In genomic region chr12:121802485-121802842, GRCh38 we compare ENCODE assay signal across 8 cellular contexts. TPM values are rescaled to one million over a fixed set of nuclear protein-coding genes. Genes with fewer than 3 reads are reported as not detected.
DNase-seq lines count a peak whose midpoint lies in the region; ATAC-seq lines count a peak whose summit lies in the region.

No MANE protein-coding gene starts in this region.

- peak overlapping the region; percentile 100 for H3K27ac ChIP-seq in substantia nigra (ENCODE audit: low read depth, low read length, poor library complexity, severe bottlenecking)

- peaks cover 31% of the 10 kb centered on the region for H3K4me1 Mint-ChIP-seq in activated T-helper 2 cell treated with anti-CD3 and anti-CD28 coated beads, Interferon-gamma antibody, Interleukin-2, Interleukin-4, amounts not matched to agents 10 μg/mL and 5 μg/mL and 100 μg/mL, durations not matched to agents 14 hours and 24 hours and 36 hours (ENCODE audit: low read depth)
- peaks cover 55 to 67% of the 10 kb centered on the region in 2 donors for H3K4me1 Mint-ChIP-seq in immature natural killer cell

- DNase-seq in SIG-M5 treated with dmso at 0.1 percent for 504 hours (lab: John Stamatoyannopoulos, UW; ENCODE audit: unreplicated experiment) (peak; percentile 61), SIG-M5 (lab: John Stamatoyannopoulos, UW) (no peak), immature natural killer cell (no peak), substantia nigra (lab: John Stamatoyannopoulos, UW) (no peak), NCI-H1048 (lab: John Stamatoyannopoulos, UW) (no peak)
- DNase-seq in activated T-helper 2 cell treated with anti-CD3 and anti-CD28 coated beads, Interferon-gamma antibody, Interleukin-2, Interleukin-4, amounts not matched to agents 10 μg/mL and 5 μg/mL and 100 μg/mL, durations not matched to agents 14 hours and 24 hours and 36 hours (ENCODE audit: low spot score) = no peak

- H3K4me3 Mint-ChIP-seq in activated T-helper 2 cell treated with anti-CD3 and anti-CD28 coated beads, Interferon-gamma antibody, Interleukin-2, Interleukin-4, amounts not matched to agents 10 μg/mL and 5 μg/mL and 100 μg/mL, durations not matched to agents 14 hours and 24 hours and 36 hours (ENCODE audit: low read depth) = peak overlapping the region; percentile 87
- peak overlapping the region; percentile 90 to 95 (median 92) for H3K4me3 Mint-ChIP-seq in immature natural killer cell

- H3K27ac Mint-ChIP-seq in activated T-helper 2 cell treated with anti-CD3 and anti-CD28 coated beads, Interferon-gamma antibody, Interleukin-2, Interleukin-4, amounts not matched to agents 10 μg/mL and 5 μg/mL and 100 μg/mL, durations not matched to agents 14 hours and 24 hours and 36 hours = peak overlapping the region; percentile 99
- H3K27ac Mint-ChIP-seq in immature natural killer cell = peak overlapping the region; percentile 94 to 98 (median 96)

- ATAC-seq in GM21825 (IDR thresholded peaks at IDR 0.05; ENCODE audit: unreplicated experiment) (no peak), GM21786 (IDR thresholded peaks at IDR 0.05; ENCODE audit: unreplicated experiment) (no peak)

- peaks cover 54% of the 10 kb centered on the region for H3K36me3 Mint-ChIP-seq in activated T-helper 2 cell treated with anti-CD3 and anti-CD28 coated beads, Interferon-gamma antibody, Interleukin-2, Interleukin-4, amounts not matched to agents 10 μg/mL and 5 μg/mL and 100 μg/mL, durations not matched to agents 14 hours and 24 hours and 36 hours (ENCODE audit: low read depth)
- peaks cover 3 to 4% (median 3%) of the 10 kb centered on the region in 3 donors for H3K36me3 Mint-ChIP-seq in immature natural killer cell

- intact Hi-C loops in activated T-helper 2 cell treated with anti-CD3 and anti-CD28 coated beads, Interferon-gamma antibody, Interleukin-2, Interleukin-4, amounts not matched to agents 10 μg/mL and 5 μg/mL and 100 μg/mL, durations not matched to agents 14 hours and 24 hours and 36 hours (cut with micrococcal nuclease) = loop anchor here (1.0 to 10.0 kb wide), 3 partner anchors 8 to 702 kb away; partner anchors contain the start of gene ZCCHC8

- no peaks in the 10 kb centered on the region for H3K27me3 Mint-ChIP-seq in activated T-helper 2 cell treated with anti-CD3 and anti-CD28 coated beads, Interferon-gamma antibody, Interleukin-2, Interleukin-4, amounts not matched to agents 10 μg/mL and 5 μg/mL and 100 μg/mL, durations not matched to agents 14 hours and 24 hours and 36 hours (ENCODE audit: low read depth)
- peaks cover 16 to 40% (median 24%) of the 10 kb centered on the region in 3 donors for H3K27me3 Mint-ChIP-seq in immature natural killer cell (ENCODE audit: low read depth in 3 of 3)

- H3K9me3 Mint-ChIP-seq in activated T-helper 2 cell treated with anti-CD3 and anti-CD28 coated beads, Interferon-gamma antibody, Interleukin-2, Interleukin-4, amounts not matched to agents 10 μg/mL and 5 μg/mL and 100 μg/mL, durations not matched to agents 14 hours and 24 hours and 36 hours = no peaks in the 10 kb centered on the region
- H3K9me3 Mint-ChIP-seq in immature natural killer cell = no peaks in the 10 kb centered on the region

RNA-seq across cellular contexts. Expression of gene SETD1B, which starts 1.3 kb away (rescaled TPM):
- total RNA-seq in activated T-helper 2 cell treated with anti-CD3 and anti-CD28 coated beads, Interferon-gamma antibody, Interleukin-2, Interleukin-4, amounts not matched to agents 10 μg/mL and 5 μg/mL and 100 μg/mL, durations not matched to agents 14 hours and 24 hours and 36 hours = 23.3 and 24.0 TPM in 2 replicates
- 1 to 10 TPM in 1 of 3 donors, under 1 TPM in 1, not detected in 1; 0.56 to 2.3 TPM for polyA plus RNA-seq in immature natural killer cell

RNA-seq across cellular contexts. Expression of gene RHOF, which starts 9.0 kb away (rescaled TPM):
- 115 and 119 TPM in 2 replicates for total RNA-seq in activated T-helper 2 cell treated with anti-CD3 and anti-CD28 coated beads, Interferon-gamma antibody, Interleukin-2, Interleukin-4, amounts not matched to agents 10 μg/mL and 5 μg/mL and 100 μg/mL, durations not matched to agents 14 hours and 24 hours and 36 hours
- 100 to 1,000 TPM in 2 of 3 donors, 10 to 100 TPM in 1; 97.6 to 183 (median 128) TPM for polyA plus RNA-seq in immature natural killer cell

RNA-seq across cellular contexts. Expression of gene HPD, which starts 56.2 kb away (rescaled TPM):
- total RNA-seq in activated T-helper 2 cell treated with anti-CD3 and anti-CD28 coated beads, Interferon-gamma antibody, Interleukin-2, Interleukin-4, amounts not matched to agents 10 μg/mL and 5 μg/mL and 100 μg/mL, durations not matched to agents 14 hours and 24 hours and 36 hours = not detected in 2 replicates
- not detected for polyA plus RNA-seq in immature natural killer cell
